In genomic region chr2:65294701-65295100, GRCh38 we compare ENCODE assay signal across 1 cellular context.
A peak's percentile ranks its signal among the peaks of the same experiment; 100 is the strongest.
TF ChIP-seq lines count a peak whose summit lies in the region.

No MANE protein-coding gene starts in this region.

TF ChIP-seq in K562, 482 proteins besides CTCF, POLR2A, EP300 and RAD21 (continued from another document and continues in another):
- TF ChIP-seq CUX1 (CRISPR knock-in tag; IDR thresholded peaks at IDR 0.05) (no peak), CC2D1A (IDR thresholded peaks at IDR 0.05) (peak; percentile 65; the same call in 1 of the 2 replicates), BRD9 (IDR thresholded peaks at IDR 0.05; ENCODE audit: low read depth, partially characterized antibody) (peak; percentile 70), MITF (IDR thresholded peaks at IDR 0.05) (no peak), ZNF23 (CRISPR knock-in tag; IDR thresholded peaks at IDR 0.05) (no peak), ZNF696 (CRISPR knock-in tag; conservative IDR thresholded peaks at IDR 0.05) (no peak), HNRNPL (IDR thresholded peaks at IDR 0.05; ENCODE audit: low read depth, low read length) (no peak), ZBTB12 (CRISPR knock-in tag; IDR thresholded peaks at IDR 0.05) (no peak), RBM34 (IDR thresholded peaks at IDR 0.05; ENCODE audit: borderline replicate concordance, insufficient read depth, low read length) (no peak), NCOA4 (IDR thresholded peaks at IDR 0.05; ENCODE audit: partially characterized antibody) (no peak), ZNF584 (CRISPR knock-in tag; IDR thresholded peaks at IDR 0.05; ENCODE audit: low read depth) (no peak), POLR2AphosphoS2 (IDR thresholded peaks at IDR 0.05; ENCODE audit: low read length) (no peak), PRDM10 (IDR thresholded peaks at IDR 0.05; ENCODE audit: partially characterized antibody) (no peak), XRCC4 (IDR thresholded peaks at IDR 0.05; ENCODE audit: extremely low read depth, insufficient read depth, insufficient read length) (no peak), SP1 (CRISPR knock-in tag; IDR thresholded peaks at IDR 0.05) (no peak; the same call in 1 of the 2 replicates), SUPT5H (IDR thresholded peaks at IDR 0.05) (peak; percentile 51; the same call in 1 of the 2 replicates), ZNF121 (CRISPR knock-in tag; conservative IDR thresholded peaks at IDR 0.05) (no peak), MBD2 (IDR thresholded peaks at IDR 0.05; ENCODE audit: borderline replicate concordance, low read depth) (no peak), ZNF347 (CRISPR knock-in tag; IDR thresholded peaks at IDR 0.05; ENCODE audit: low read depth) (no peak), ZNF282 (CRISPR knock-in tag; IDR thresholded peaks at IDR 0.05) (no peak), TAF7 (tag; IDR thresholded peaks at IDR 0.05) (no peak), MEF2A (IDR thresholded peaks at IDR 0.05; ENCODE audit: control insufficient read depth, low read depth, low read length) (no peak), NR3C1 (CRISPR knock-in tag; IDR thresholded peaks at IDR 0.05) (no peak), ZNF77 (CRISPR knock-in tag; IDR thresholded peaks at IDR 0.05) (no peak), MLX (CRISPR knock-in tag; conservative IDR thresholded peaks at IDR 0.05) (no peak), TRIM25 (IDR thresholded peaks at IDR 0.05; ENCODE audit: borderline replicate concordance) (no peak), CEBPB (tag; IDR thresholded peaks at IDR 0.05) (no peak), GTF2B (IDR thresholded peaks at IDR 0.05; ENCODE audit: extremely low read depth, insufficient read length) (no peak), KLF6 (CRISPR knock-in tag; IDR thresholded peaks at IDR 0.05; ENCODE audit: borderline replicate concordance) (no peak), RNF2 (IDR thresholded peaks at IDR 0.05) (no peak), PATZ1 (CRISPR knock-in tag; IDR thresholded peaks at IDR 0.05; ENCODE audit: borderline replicate concordance) (no peak), NFXL1 (CRISPR knock-in tag; IDR thresholded peaks at IDR 0.05) (no peak), TOE1 (IDR thresholded peaks at IDR 0.05; ENCODE audit: borderline replicate concordance) (0 out of 2 replicates have a peak, but pooled peaks have one; percentile 21), TOE1 (CRISPR knock-in tag; IDR thresholded peaks at IDR 0.05; ENCODE audit: borderline replicate concordance, low read depth) (no peak), CREM (IDR thresholded peaks at IDR 0.05; ENCODE audit: low read depth) (peak; percentile 80), ATF7 (IDR thresholded peaks at IDR 0.05) (peak; percentile 96), CTBP1 (IDR thresholded peaks at IDR 0.05; ENCODE audit: borderline replicate concordance) (peak; percentile 48; the same call in 1 of the 2 replicates), TCF15 (CRISPR knock-in tag; IDR thresholded peaks at IDR 0.05) (no peak), HLTF (IDR thresholded peaks at IDR 0.05) (0 out of 2 replicates have a peak, but pooled peaks have one; percentile 35), ILF3 (IDR thresholded peaks at IDR 0.05; ENCODE audit: borderline replicate concordance) (no peak), ATF4 (CRISPR knock-in tag; IDR thresholded peaks at IDR 0.05) (0 out of 2 replicates have a peak, but pooled peaks have one; percentile 4), STAT5B (CRISPR knock-in tag; IDR thresholded peaks at IDR 0.05) (no peak), NR2C2 (CRISPR knock-in tag; IDR thresholded peaks at IDR 0.05) (no peak), NR2C2 (tag; IDR thresholded peaks at IDR 0.05) (no peak), ZNF224 (CRISPR knock-in tag; IDR thresholded peaks at IDR 0.05) (no peak), HOMEZ (CRISPR knock-in tag; IDR thresholded peaks at IDR 0.05) (no peak)
